ENCODE assay signal across 23 cellular contexts in the genomic region with DNA sequence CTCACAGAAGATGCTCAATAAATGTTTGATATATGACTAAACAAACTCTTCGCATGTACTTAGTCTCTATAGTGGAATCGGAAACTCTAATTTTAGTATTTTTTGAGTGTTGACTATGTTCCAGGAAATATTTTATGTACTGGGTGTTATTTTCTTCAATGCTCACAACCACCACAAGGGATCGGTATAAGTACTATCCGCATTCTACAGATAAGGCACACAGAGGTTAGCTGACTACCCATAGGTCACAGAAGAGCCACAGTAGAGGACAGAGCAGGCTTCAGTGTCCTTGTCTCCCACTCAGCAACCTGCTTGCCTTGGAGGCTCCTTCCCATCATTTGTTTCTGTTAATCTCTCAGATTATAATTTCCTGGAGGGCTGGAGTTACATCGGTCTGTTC.
"Had no signal": no experiment of that assay in that cellular context is flagged by ENCODE, and none has a peak within 500 bp of the region (broad histone marks: within the 10 kb centered on the region; RNA-seq: fewer than 3 reads in every experiment).

No MANE protein-coding gene starts in this region.

- H3K27ac ChIP-seq: coronary artery, left lung, ovary, psoas muscle, sigmoid colon, testis, tibial artery had no signal

- H3K9me3 ChIP-seq: left lung, ovary, psoas muscle, sigmoid colon, testis, tibial artery had no signal

- H3K9me3 Mint-ChIP-seq: effector memory CD8-positive, alpha-beta T cell; naive thymus-derived CD8-positive, alpha-beta T cell; nephron progenitor cell; stimulated activated effector memory CD8-positive, alpha-beta T cell treated with anti-CD3 and anti-CD28 coated beads, Interleukin-12 subunit alpha, Interleukin-12 subunit beta, amount 100 ng/mL, for 72 hours; type B pancreatic cell had no signal

- H3K4me1 ChIP-seq: left lung, psoas muscle, sigmoid colon, testis, tibial artery had no signal

- H3K27ac Mint-ChIP-seq: effector memory CD8-positive, alpha-beta T cell; nephron progenitor cell; stimulated activated effector memory CD8-positive, alpha-beta T cell treated with anti-CD3 and anti-CD28 coated beads, Interleukin-12 subunit alpha, Interleukin-12 subunit beta, amount 100 ng/mL, for 72 hours; type B pancreatic cell had no signal

- ATAC-seq: effector memory CD8-positive, alpha-beta T cell; left cardiac atrium; left lung; naive thymus-derived CD8-positive, alpha-beta T cell; psoas muscle; right cardiac atrium; stimulated activated effector memory CD8-positive, alpha-beta T cell treated with anti-CD3 and anti-CD28 coated beads, Interleukin-12 subunit alpha, Interleukin-12 subunit beta, amount 100 ng/mL, for 72 hours had no signal

- H3K36me3 ChIP-seq: left lung, ovary, sigmoid colon, tibial artery had no signal

- DNase-seq: dermis blood vessel endothelial cell; effector memory CD8-positive, alpha-beta T cell; head of caudate nucleus; left cardiac atrium; left lung; mesenchymal stem cell; naive thymus-derived CD8-positive, alpha-beta T cell; nephron progenitor cell; nucleus accumbens; ovary; posterior cingulate gyrus; psoas muscle; right cardiac atrium; sigmoid colon; stimulated activated CD4-positive, alpha-beta T cell treated with anti-CD3 and anti-CD28 coated beads, Interleukin-2, amount 100 ng/mL, for 24 hours; stimulated activated CD4-positive, alpha-beta T cell treated with anti-CD3 and anti-CD28 coated beads, Interleukin-4, amount 100 ng/mL, for 24 hours; stimulated activated naive CD4-positive, alpha-beta T cell treated with Interleukin-2 at 50 U/mL for 16 hours; substantia nigra; testis; tibial artery had no signal

- H3K36me3 Mint-ChIP-seq: naive thymus-derived CD8-positive, alpha-beta T cell; stimulated activated effector memory CD8-positive, alpha-beta T cell treated with anti-CD3 and anti-CD28 coated beads, Interleukin-12 subunit alpha, Interleukin-12 subunit beta, amount 100 ng/mL, for 72 hours; type B pancreatic cell had no signal

- H3K4me3 Mint-ChIP-seq: effector memory CD8-positive, alpha-beta T cell; naive thymus-derived CD8-positive, alpha-beta T cell; nephron progenitor cell; stimulated activated effector memory CD8-positive, alpha-beta T cell treated with anti-CD3 and anti-CD28 coated beads, Interleukin-12 subunit alpha, Interleukin-12 subunit beta, amount 100 ng/mL, for 72 hours; type B pancreatic cell had no signal

- H3K27me3 ChIP-seq: left lung, ovary, sigmoid colon, testis, tibial artery had no signal

- H3K4me3 ChIP-seq: coronary artery, left lung, ovary, psoas muscle, sigmoid colon, testis, tibial artery had no signal

- H3K4me1 Mint-ChIP-seq: stimulated activated effector memory CD8-positive, alpha-beta T cell treated with anti-CD3 and anti-CD28 coated beads, Interleukin-12 subunit alpha, Interleukin-12 subunit beta, amount 100 ng/mL, for 72 hours had no signal
